11 cellular contexts compared by ENCODE assay signal in the genomic region with DNA sequence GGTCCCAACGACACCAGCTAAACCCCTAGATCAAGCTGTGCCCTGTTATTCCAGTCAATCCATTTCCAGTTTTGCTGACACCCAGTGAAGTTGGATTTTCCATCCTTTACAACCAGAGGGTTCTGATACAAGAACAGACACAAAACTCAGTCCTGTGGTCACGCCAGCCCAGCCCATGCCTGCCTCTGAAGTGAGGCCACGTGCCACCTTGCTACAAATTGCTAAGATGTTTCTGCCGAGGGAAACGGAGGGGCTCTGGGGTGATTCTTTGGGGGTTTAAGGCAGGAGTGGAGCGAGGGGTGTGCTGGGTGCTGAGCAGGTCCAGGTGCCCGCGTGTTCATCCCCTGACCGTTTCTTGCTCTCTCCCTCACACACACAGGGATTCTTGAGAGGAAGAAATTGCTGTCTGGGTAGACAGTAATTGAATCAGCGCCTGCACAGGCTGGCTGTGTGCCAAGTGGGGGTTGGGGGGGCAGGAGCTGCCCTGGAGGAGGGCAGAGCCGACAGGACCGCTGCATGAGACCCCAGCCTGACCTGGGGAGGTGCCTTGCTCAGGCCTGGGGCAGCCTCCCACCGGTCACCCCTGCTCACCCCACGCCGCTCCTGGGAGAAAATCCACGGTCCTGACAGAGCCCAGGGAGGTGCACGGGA. TPM values are rescaled to one million over a fixed set of nuclear protein-coding genes. Genes with fewer than 3 reads are reported as not detected.
DNase-seq lines count a peak whose midpoint lies in the region; ATAC-seq and TF ChIP-seq lines count a peak whose summit lies in the region.
"Had no signal": no experiment of that assay in that cellular context is flagged by ENCODE, and none has a peak within 500 bp of the region (broad histone marks: within the 10 kb centered on the region; RNA-seq: fewer than 3 reads in every experiment).

No MANE protein-coding gene starts in this region.

- H3K27me3 Mint-ChIP-seq in IgD-negative memory B cell: peaks cover 2% of the 10 kb centered on the region
- H3K27me3 Mint-ChIP-seq in H9 (ENCODE audit: low read depth): no peaks in the 10 kb centered on the region; the same call in 1 of the 2 replicates
- H3K27me3 Mint-ChIP-seq in activated CD4-positive, alpha-beta T cell treated with anti-CD3 and anti-CD28 coated beads, Interleukin-2, amount 10 ng/mL, durations not matched to agents 24 days and 14 days: no peaks in the 10 kb centered on the region
- H3K27me3 Mint-ChIP-seq: T-helper 17 cell had no signal

- no peak overlapping the region for H2AK5ac ChIP-seq in H9 (ENCODE audit: insufficient read length, low read length)

- H3K4me3 Mint-ChIP-seq in IgD-negative memory B cell (peak overlapping the region in 2 of 4 donors; percentile 17 to 28), H9 (no peak overlapping the region)
- no peak overlapping the region for H3K4me3 Mint-ChIP-seq in activated CD4-positive, alpha-beta T cell treated with anti-CD3 and anti-CD28 coated beads, Interleukin-2, amount 10 ng/mL, durations not matched to agents 24 days and 14 days
- H3K4me3 Mint-ChIP-seq: T-helper 17 cell had no signal

- H3K36me3 ChIP-seq in lower lobe of right lung (peaks cover 4% of the 10 kb centered on the region), prostate gland (no peaks in the 10 kb centered on the region)
- H3K36me3 ChIP-seq: MG63 had no signal

- intact Hi-C loops in lower lobe of right lung (cut with DNase I): no loop called here
- intact Hi-C loops in prostate gland (cut with DNase I): no loop called here
- intact Hi-C loops in activated CD4-positive, alpha-beta T cell treated with anti-CD3 and anti-CD28 coated beads, Interleukin-2, amount 10 ng/mL, durations not matched to agents 24 days and 14 days (cut with micrococcal nuclease): no loop called here

- no peaks in the 10 kb centered on the region for H3K27me3 ChIP-seq in lower lobe of right lung (ENCODE audit: low read depth)
- no peaks in the 10 kb centered on the region for H3K27me3 ChIP-seq in H9 (ENCODE audit: insufficient read depth, low read length)
- H3K27me3 ChIP-seq in prostate gland (replicated peaks; ENCODE audit: insufficient read depth): no peaks in the 10 kb centered on the region
- H3K27me3 ChIP-seq: MG63 had no signal

- no peak overlapping the region for H2AFZ ChIP-seq in H9 (ENCODE audit: low read length)

- no peak overlapping the region for H3T11ph ChIP-seq in H9 (ENCODE audit: low read length)

- H3K9me3 ChIP-seq in lower lobe of right lung (no peaks in the 10 kb centered on the region), H9 (ENCODE audit: control insufficient read depth, low read depth, low read length) (no peaks in the 10 kb centered on the region), prostate gland (no peaks in the 10 kb centered on the region)
- H3K9me3 ChIP-seq: MG63 had no signal

- DNase-seq in AG08396 (ENCODE audit: low spot score) (peak; percentile 53), lower lobe of right lung (peak; percentile 40), H9 (no peak), activated gamma-delta T cell (lab: John Stamatoyannopoulos, UW) (no peak), prostate gland (ENCODE audit: low spot score) (no peak)
- no peak for DNase-seq in activated CD4-positive, alpha-beta T cell treated with anti-CD3 and anti-CD28 coated beads, Interleukin-2, amount 10 ng/mL, durations not matched to agents 24 days and 14 days
- DNase-seq: foreskin keratinocyte, MG63 had no signal

- WGBS in H9 (ENCODE audit: extremely low coverage, insufficient read length, low lambda C conversion rate): no CpG with 5 or more reads among the region's 17 CpGs
- WGBS in prostate gland: 24% methylated on average over 12 of the region's 17 CpGs

- ATAC-seq in lower lobe of right lung: no peak
- ATAC-seq: foreskin keratinocyte, T-helper 17 cell had no signal

- H3K4me3 ChIP-seq in lower lobe of right lung: no peak overlapping the region
- no peak overlapping the region for H3K4me3 ChIP-seq in prostate gland
- H3K4me3 ChIP-seq: MG63 had no signal

- H4K8ac ChIP-seq in H9 (replicated peaks; ENCODE audit: insufficient read length, low read depth, low read length): no peak overlapping the region

- H2BK15ac ChIP-seq in H9 (ENCODE audit: low read depth, low read length): no peak overlapping the region

- no peak overlapping the region for H2BK20ac ChIP-seq in H9 (ENCODE audit: low read depth, low read length, poor library complexity, severe bottlenecking)

- no peaks in the 10 kb centered on the region for H3K79me1 ChIP-seq in H9 (ENCODE audit: insufficient read depth, low read depth, low read length, poor library complexity, severe bottlenecking)

- no peak overlapping the region for H3K56ac ChIP-seq in H9 (ENCODE audit: insufficient read length, low read depth, low read length)

- H2BK12ac ChIP-seq in H9 (ENCODE audit: insufficient read length, low read depth, low read length): no peak overlapping the region

- H3K4me2 ChIP-seq in H9 (ENCODE audit: insufficient read depth, insufficient read length, low read length): no peak overlapping the region

- H4K5ac ChIP-seq in H9 (ENCODE audit: insufficient read length, low read depth, low read length): no peak overlapping the region

- no peaks in the 10 kb centered on the region for H3K79me2 ChIP-seq in H9 (ENCODE audit: insufficient read depth, low read length)

- no peak overlapping the region for H3K14ac ChIP-seq in H9 (ENCODE audit: insufficient read depth, low read length)

- no peak overlapping the region for H3K4ac ChIP-seq in H9 (ENCODE audit: low read depth, low read length)

- H3K27ac ChIP-seq in angular gyrus (ENCODE audit: low read depth, low read length) (peak overlapping the region; percentile 49), lower lobe of right lung (no peak overlapping the region), H9 (ENCODE audit: insufficient read length, low read depth, low read length) (no peak overlapping the region), prostate gland (no peak overlapping the region)
- H3K27ac ChIP-seq: foreskin keratinocyte had no signal

- no peak overlapping the region for H3K23ac ChIP-seq in H9 (ENCODE audit: insufficient read length, low read depth, low read length)

- H3K4me1 Mint-ChIP-seq in IgD-negative memory B cell (peaks cover 4 to 7% (median 5%) of the 10 kb centered on the region in 3 donors), H9 (peaks cover 4% of the 10 kb centered on the region in 2 experiments; a peak in 3 of 4 replicates)
- H3K4me1 Mint-ChIP-seq in activated CD4-positive, alpha-beta T cell treated with anti-CD3 and anti-CD28 coated beads, Interleukin-2, amount 10 ng/mL, durations not matched to agents 24 days and 14 days: peaks cover 13% of the 10 kb centered on the region

- no peak overlapping the region for H4K91ac ChIP-seq in H9 (ENCODE audit: insufficient read length, low read depth, low read length)

- no peak for TF ChIP-seq POLR2A in prostate gland (IDR thresholded peaks at IDR 0.05)

- H3K27ac Mint-ChIP-seq in IgD-negative memory B cell: peak overlapping the region in 2 of 3 donors; percentile 35 to 59
- peak overlapping the region in 1 of 3 experiments; percentile 80; a peak in 2 of 7 replicates for H3K27ac Mint-ChIP-seq in H9
- no peak overlapping the region for H3K27ac Mint-ChIP-seq in activated CD4-positive, alpha-beta T cell treated with anti-CD3 and anti-CD28 coated beads, Interleukin-2, amount 10 ng/mL, durations not matched to agents 24 days and 14 days
- H3K27ac Mint-ChIP-seq: T-helper 17 cell had no signal

- H3K9me3 Mint-ChIP-seq in IgD-negative memory B cell (no peaks in the 10 kb centered on the region), H9 (no peaks in the 10 kb centered on the region; a peak in 1 of 5 replicates)
- no peaks in the 10 kb centered on the region for H3K9me3 Mint-ChIP-seq in activated CD4-positive, alpha-beta T cell treated with anti-CD3 and anti-CD28 coated beads, Interleukin-2, amount 10 ng/mL, durations not matched to agents 24 days and 14 days

- H2BK120ac ChIP-seq in H9 (ENCODE audit: low read depth, low read length, poor library complexity, severe bottlenecking): no peak overlapping the region

- no peaks in the 10 kb centered on the region for H3K36me3 Mint-ChIP-seq in IgD-negative memory B cell
- H3K36me3 Mint-ChIP-seq in H9 (ENCODE audit: insufficient read depth in 1 of 3, low read depth in 3 of 3): no peaks in the 10 kb centered on the region
- peaks cover 12% of the 10 kb centered on the region for H3K36me3 Mint-ChIP-seq in activated CD4-positive, alpha-beta T cell treated with anti-CD3 and anti-CD28 coated beads, Interleukin-2, amount 10 ng/mL, durations not matched to agents 24 days and 14 days (ENCODE audit: low read depth)

- H2BK5ac ChIP-seq in H9 (ENCODE audit: insufficient read length, low read length): no peak overlapping the region

- H3K23me2 ChIP-seq in H9 (ENCODE audit: insufficient read length, low read depth, low read length, poor library complexity, severe bottlenecking): no peaks in the 10 kb centered on the region

- no peak overlapping the region for H3K9ac ChIP-seq in H9 (ENCODE audit: extremely low read depth, insufficient read length, low read length)

- no peak overlapping the region for H3K18ac ChIP-seq in H9 (ENCODE audit: insufficient read length, low read depth, low read length)

- no peaks in the 10 kb centered on the region for H3K4me1 ChIP-seq in lower lobe of right lung
- no peaks in the 10 kb centered on the region for H3K4me1 ChIP-seq in H9 (ENCODE audit: insufficient read depth, low read length)
- no peaks in the 10 kb centered on the region for H3K4me1 ChIP-seq in prostate gland (replicated peaks)
- H3K4me1 ChIP-seq: foreskin keratinocyte had no signal

- TF ChIP-seq CTCF in lower lobe of right lung (IDR thresholded peaks at IDR 0.05) (no peak), H9 (conservative IDR thresholded peaks at IDR 0.05) (no peak), prostate gland (IDR thresholded peaks at IDR 0.05) (no peak)

- no peaks in the 10 kb centered on the region for H4K20me1 ChIP-seq in H9 (ENCODE audit: control insufficient read depth, insufficient read depth, insufficient read length)

RNA-seq across cellular contexts. Expression of a gene that starts 38.1 kb away (rescaled TPM):
- polyA plus RNA-seq in IgD-negative memory B cell: 6.4 TPM
- total RNA-seq in lower lobe of right lung: 33.9 TPM
- 6.2 and 6.8 TPM in 2 replicates for total RNA-seq in H9 (2021)
- 1 to 10 TPM; 5.9 to 8.3 TPM for total RNA-seq in prostate gland
- total RNA-seq in activated CD4-positive, alpha-beta T cell treated with anti-CD3 and anti-CD28 coated beads, Interleukin-2, amount 10 ng/mL, durations not matched to agents 24 days and 14 days: 65.9 and 70.2 TPM in 2 replicates

RNA-seq across cellular contexts. Expression of a gene that starts 40.1 kb away (rescaled TPM):
- polyA plus RNA-seq in IgD-negative memory B cell: 31.2 TPM
- total RNA-seq in lower lobe of right lung (31.7 TPM), H9 (2021) (70.2 and 75.1 TPM in 2 replicates), prostate gland (10 to 100 TPM; 50.0 to 91.9 TPM)
- 35.8 and 41.0 TPM in 2 replicates for total RNA-seq in activated CD4-positive, alpha-beta T cell treated with anti-CD3 and anti-CD28 coated beads, Interleukin-2, amount 10 ng/mL, durations not matched to agents 24 days and 14 days

RNA-seq across cellular contexts. Expression of a gene that starts 58.9 kb away (rescaled TPM):
- 26.7 TPM for polyA plus RNA-seq in IgD-negative memory B cell
- total RNA-seq in lower lobe of right lung: 12.9 TPM
- 10.2 and 12.3 TPM in 2 replicates for total RNA-seq in H9 (2021)
- total RNA-seq in prostate gland: 10 to 100 TPM; 11.3 to 17.0 TPM
- total RNA-seq in activated CD4-positive, alpha-beta T cell treated with anti-CD3 and anti-CD28 coated beads, Interleukin-2, amount 10 ng/mL, durations not matched to agents 24 days and 14 days: 15.3 and 22.4 TPM in 2 replicates

Comparison
In these comparisons a context has a peak if more than half of its experiments do, and no peak if none do; other contexts are left out.
1. DNase-seq: peak in AG08396 (single experiment) and lower lobe of right lung (single experiment); none in H9 (single experiment), activated gamma-delta T cell (single experiment), prostate gland (single experiment) and activated CD4-positive, alpha-beta T cell treated with anti-CD3 and anti-CD28 coated beads, Interleukin-2, amount 10 ng/mL, durations not matched to agents 24 days and 14 days (single experiment).